In genomic region chr20:36543187-36544133, GRCh38 we compare ENCODE assay signal across 9 cellular contexts. TPM values are rescaled to one million over a fixed set of nuclear protein-coding genes. Genes with fewer than 3 reads are reported as not detected.
DNase-seq lines count a peak whose midpoint lies in the region; ATAC-seq and TF ChIP-seq lines count a peak whose summit lies in the region.
"Had no signal": no experiment of that assay in that cellular context is flagged by ENCODE, and none has a peak within 500 bp of the region (broad histone marks: within the 10 kb centered on the region; RNA-seq: fewer than 3 reads in every experiment).

No MANE protein-coding gene starts in this region.

- H3K9me3 Mint-ChIP-seq in HFFc6, result no peaks in the 10 kb centered on the region
- no peaks in the 10 kb centered on the region for H3K9me3 Mint-ChIP-seq in memory B cell

- peaks cover 5% of the 10 kb centered on the region for H3K27me3 Mint-ChIP-seq in HFFc6 (ENCODE audit: insufficient read depth)
- H3K27me3 Mint-ChIP-seq in memory B cell, result no peaks in the 10 kb centered on the region

- peak overlapping the region; percentile 45 for H3K27ac ChIP-seq in temporal lobe (ENCODE audit: low read depth, low read length)

- peaks cover 27% of the 10 kb centered on the region for H3K36me3 Mint-ChIP-seq in HFFc6 (ENCODE audit: low read depth)
- no peaks in the 10 kb centered on the region for H3K36me3 Mint-ChIP-seq in memory B cell

- ATAC-seq in memory B cell (ENCODE audit: low read depth), result no peak

- DNase-seq in HFFc6 (peak; percentile 72), dedifferentiated amniotic fluid mesenchymal stem cell (ENCODE audit: extremely low spot score) (peak; percentile 46), memory B cell (ENCODE audit: low spot score in 2 of 2) (no peak), NCI-H82 (lab: John Stamatoyannopoulos, UW) (no peak), SK-N-DZ (ENCODE audit: low spot score) (no peak), DMS 273 (lab: John Stamatoyannopoulos, UW; ENCODE audit: unreplicated experiment) (no peak), NCI-H510A treated with DMSO at 0.1 percent for 48 hours (lab: John Stamatoyannopoulos, UW) (no peak)
- DNase-seq: NCI-H69 had no signal

- H3K4me3 Mint-ChIP-seq in HFFc6 (peak overlapping the region; percentile 93), memory B cell (no peak overlapping the region)

- H3K4me1 Mint-ChIP-seq in HFFc6 (ENCODE audit: low read depth) (peaks cover 44% of the 10 kb centered on the region), memory B cell (peaks cover 9% of the 10 kb centered on the region)

- no peak for TF ChIP-seq CTCF in HFFc6 (IDR thresholded peaks at IDR 0.05)

- H3K27ac Mint-ChIP-seq in HFFc6, result peak overlapping the region; percentile 90
- H3K27ac Mint-ChIP-seq in memory B cell, result peak overlapping the region; percentile 15

RNA-seq across cellular contexts. Expression of gene MYL9, which starts 2.1 kb away (rescaled TPM):
- total RNA-seq in HFFc6 (2021; fragmentation: NEBNext Ultra II Directional; extraction: Animal tissue kit (Norgen Biotek cat#: 25700)), result 1,000 to 10,000 TPM; 1,181 to 1,631 (median 1,227) TPM
- 0.49 TPM for total RNA-seq in temporal lobe
- not detected in 2 replicates for polyA plus RNA-seq in SK-N-DZ (2014; cell fraction: cytosol; rRNA removed)
- not detected in 2 replicates for polyA plus RNA-seq in SK-N-DZ (2014; cell fraction: nucleus; rRNA removed)

RNA-seq across cellular contexts. Expression of gene TGIF2, which starts 29.9 kb away (rescaled TPM):
- total RNA-seq in HFFc6 (2021; fragmentation: NEBNext Ultra II Directional; extraction: Animal tissue kit (Norgen Biotek cat#: 25700)), result 10 to 100 TPM in 1 of 6 experiments, 1 to 10 TPM in 5; 5.5 to 12.0 (median 7.7) TPM
- 4.2 TPM for total RNA-seq in temporal lobe
- 45.7 and 49.8 TPM in 2 replicates for polyA plus RNA-seq in SK-N-DZ (2014; cell fraction: cytosol; rRNA removed)
- 22.3 and 29.7 TPM in 2 replicates for polyA plus RNA-seq in SK-N-DZ (2014; cell fraction: nucleus; rRNA removed)

Comparison
In these comparisons a context has a peak if more than half of its experiments do, and no peak if none do; other contexts are left out.
1. DNase-seq: peak in HFFc6 (single experiment) and dedifferentiated amniotic fluid mesenchymal stem cell (single experiment); none in memory B cell (0 of 2), NCI-H82 (single experiment), SK-N-DZ (single experiment), DMS 273 (single experiment) and NCI-H510A treated with DMSO at 0.1 percent for 48 hours (single experiment).
2. RNA of gene MYL9, which starts 2.1 kb away (total RNA-seq): 1,181 to 1,631 TPM in HFFc6; 0.49 TPM in temporal lobe (single experiment); every median in the first group is over 100 times any median in the second.